In the genomic region with DNA sequence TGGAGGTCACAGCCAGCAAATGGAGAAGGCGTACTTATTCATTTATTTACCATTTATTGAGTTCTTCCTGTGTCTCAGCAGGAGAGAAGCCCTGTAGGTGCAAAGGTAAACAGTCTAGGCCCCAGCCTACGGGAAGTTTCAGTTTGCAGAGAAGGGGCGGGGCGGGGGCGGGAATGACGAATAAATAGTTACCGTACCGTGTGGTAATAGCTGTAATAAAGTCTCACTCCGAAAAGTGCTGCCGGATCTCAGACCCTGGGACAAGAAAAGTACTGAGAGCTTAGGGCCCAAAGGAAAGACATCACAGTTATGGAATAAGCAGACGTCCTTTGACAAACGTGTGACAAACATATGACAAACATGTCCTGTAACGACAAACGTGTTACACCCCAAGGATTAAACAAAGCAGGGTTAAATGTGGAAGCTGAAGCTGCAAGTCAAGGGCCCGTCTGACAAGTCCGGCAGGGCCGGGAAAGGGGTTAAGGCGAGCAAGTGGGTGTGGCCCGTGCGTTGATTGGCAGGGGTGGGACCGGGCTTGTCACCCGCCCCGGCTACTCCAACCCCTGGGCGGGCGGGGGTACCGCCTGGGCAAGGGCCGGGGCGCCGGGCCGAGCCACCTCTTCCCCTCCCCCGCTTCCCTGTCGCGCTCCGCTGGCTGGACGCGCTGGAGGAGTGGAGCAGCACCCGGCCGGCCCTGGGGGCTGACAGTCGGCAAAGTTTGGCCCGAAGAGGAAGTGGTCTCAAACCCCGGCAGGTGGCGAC, we compare ENCODE assay signal across 1 cellular context.
A peak's percentile ranks its signal among the peaks of the same experiment; 100 is the strongest.
TF ChIP-seq lines count a peak whose summit lies in the region.

A gene with protein sequence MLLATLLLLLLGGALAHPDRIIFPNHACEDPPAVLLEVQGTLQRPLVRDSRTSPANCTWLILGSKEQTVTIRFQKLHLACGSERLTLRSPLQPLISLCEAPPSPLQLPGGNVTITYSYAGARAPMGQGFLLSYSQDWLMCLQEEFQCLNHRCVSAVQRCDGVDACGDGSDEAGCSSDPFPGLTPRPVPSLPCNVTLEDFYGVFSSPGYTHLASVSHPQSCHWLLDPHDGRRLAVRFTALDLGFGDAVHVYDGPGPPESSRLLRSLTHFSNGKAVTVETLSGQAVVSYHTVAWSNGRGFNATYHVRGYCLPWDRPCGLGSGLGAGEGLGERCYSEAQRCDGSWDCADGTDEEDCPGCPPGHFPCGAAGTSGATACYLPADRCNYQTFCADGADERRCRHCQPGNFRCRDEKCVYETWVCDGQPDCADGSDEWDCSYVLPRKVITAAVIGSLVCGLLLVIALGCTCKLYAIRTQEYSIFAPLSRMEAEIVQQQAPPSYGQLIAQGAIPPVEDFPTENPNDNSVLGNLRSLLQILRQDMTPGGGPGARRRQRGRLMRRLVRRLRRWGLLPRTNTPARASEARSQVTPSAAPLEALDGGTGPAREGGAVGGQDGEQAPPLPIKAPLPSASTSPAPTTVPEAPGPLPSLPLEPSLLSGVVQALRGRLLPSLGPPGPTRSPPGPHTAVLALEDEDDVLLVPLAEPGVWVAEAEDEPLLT (plus strand): TSS at position 541 of the 762 bp plus-strand sequence. CDS start 564 bp downstream, outside the sequence.

TF ChIP-seq in HepG2, 621 proteins besides CTCF, POLR2A, EP300 and RAD21 (continued from another document and continues in another):
- TF ChIP-seq, protein P1, sequence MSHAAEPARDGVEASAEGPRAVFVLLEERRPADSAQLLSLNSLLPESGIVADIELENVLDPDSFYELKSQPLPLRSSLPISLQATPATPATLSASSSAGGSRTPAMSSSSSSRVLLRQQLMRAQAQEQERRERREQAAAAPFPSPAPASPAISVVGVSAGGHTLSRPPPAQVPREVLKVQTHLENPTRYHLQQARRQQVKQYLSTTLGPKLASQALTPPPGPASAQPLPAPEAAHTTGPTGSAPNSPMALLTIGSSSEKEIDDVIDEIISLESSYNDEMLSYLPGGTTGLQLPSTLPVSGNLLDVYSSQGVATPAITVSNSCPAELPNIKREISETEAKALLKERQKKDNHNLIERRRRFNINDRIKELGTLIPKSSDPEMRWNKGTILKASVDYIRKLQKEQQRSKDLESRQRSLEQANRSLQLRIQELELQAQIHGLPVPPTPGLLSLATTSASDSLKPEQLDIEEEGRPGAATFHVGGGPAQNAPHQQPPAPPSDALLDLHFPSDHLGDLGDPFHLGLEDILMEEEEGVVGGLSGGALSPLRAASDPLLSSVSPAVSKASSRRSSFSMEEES (CRISPR knock-in tag; IDR thresholded peaks at IDR 0.05), result 0 out of 2 replicates have a peak, but pooled peaks have one; percentile 63
- TF ChIP-seq, protein P2, sequence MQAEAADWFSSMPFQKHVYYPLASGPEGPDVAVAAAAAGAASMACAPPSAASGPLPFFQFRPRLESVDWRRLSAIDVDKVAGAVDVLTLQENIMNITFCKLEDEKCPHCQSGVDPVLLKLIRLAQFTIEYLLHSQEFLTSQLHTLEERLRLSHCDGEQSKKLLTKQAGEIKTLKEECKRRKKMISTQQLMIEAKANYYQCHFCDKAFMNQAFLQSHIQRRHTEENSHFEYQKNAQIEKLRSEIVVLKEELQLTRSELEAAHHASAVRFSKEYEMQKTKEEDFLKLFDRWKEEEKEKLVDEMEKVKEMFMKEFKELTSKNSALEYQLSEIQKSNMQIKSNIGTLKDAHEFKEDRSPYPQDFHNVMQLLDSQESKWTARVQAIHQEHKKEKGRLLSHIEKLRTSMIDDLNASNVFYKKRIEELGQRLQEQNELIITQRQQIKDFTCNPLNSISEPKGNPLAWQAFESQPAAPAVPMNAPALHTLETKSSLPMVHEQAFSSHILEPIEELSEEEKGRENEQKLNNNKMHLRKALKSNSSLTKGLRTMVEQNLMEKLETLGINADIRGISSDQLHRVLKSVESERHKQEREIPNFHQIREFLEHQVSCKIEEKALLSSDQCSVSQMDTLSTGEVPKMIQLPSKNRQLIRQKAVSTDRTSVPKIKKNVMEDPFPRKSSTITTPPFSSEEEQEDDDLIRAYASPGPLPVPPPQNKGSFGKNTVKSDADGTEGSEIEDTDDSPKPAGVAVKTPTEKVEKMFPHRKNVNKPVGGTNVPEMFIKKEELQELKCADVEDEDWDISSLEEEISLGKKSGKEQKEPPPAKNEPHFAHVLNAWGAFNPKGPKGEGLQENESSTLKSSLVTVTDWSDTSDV (CRISPR knock-in tag; IDR thresholded peaks at IDR 0.05), result no peak
- TF ChIP-seq ARHGAP35 (CRISPR knock-in tag; IDR thresholded peaks at IDR 0.05; ENCODE audit: borderline replicate concordance) (peak; percentile 91), FOXC1 (CRISPR knock-in tag; IDR thresholded peaks at IDR 0.05; ENCODE audit: borderline replicate concordance) (peak; percentile 91; the same call in 1 of the 2 replicates), ZKSCAN8 (CRISPR knock-in tag; IDR thresholded peaks at IDR 0.05; ENCODE audit: borderline replicate concordance) (peak; percentile 62; the same call in 1 of the 2 replicates), KDM4B (CRISPR knock-in tag; IDR thresholded peaks at IDR 0.05) (peak; percentile 68), SETDB1 (CRISPR knock-in tag; IDR thresholded peaks at IDR 0.05; ENCODE audit: borderline replicate concordance) (peak; percentile 86; the same call in 1 of the 2 replicates), XBP1 (CRISPR knock-in tag; IDR thresholded peaks at IDR 0.05) (no peak), KLF6 (CRISPR knock-in tag; IDR thresholded peaks at IDR 0.05) (peak; percentile 91), ZNF570 (CRISPR knock-in tag; IDR thresholded peaks at IDR 0.05; ENCODE audit: borderline replicate concordance) (0 out of 2 replicates have a peak, but pooled peaks have one; percentile 91), EEA1 (CRISPR knock-in tag; IDR thresholded peaks at IDR 0.05; ENCODE audit: borderline replicate concordance) (peak; percentile 98), NR2C2 (CRISPR knock-in tag; IDR thresholded peaks at IDR 0.05; ENCODE audit: borderline replicate concordance) (peak; percentile 80), ZNF850 (CRISPR knock-in tag; conservative IDR thresholded peaks at IDR 0.05) (peak; percentile 98), KAT2B (IDR thresholded peaks at IDR 0.05; ENCODE audit: borderline replicate concordance, low read depth, low read length) (no peak; the same call in 1 of the 2 replicates), DPF2 (CRISPR knock-in tag; IDR thresholded peaks at IDR 0.05; ENCODE audit: borderline replicate concordance, low read depth) (peak; percentile 76), ZBTB1 (CRISPR knock-in tag; IDR thresholded peaks at IDR 0.05; ENCODE audit: borderline replicate concordance) (no peak), ATF1 (CRISPR knock-in tag; IDR thresholded peaks at IDR 0.05) (no peak), ELF3 (CRISPR knock-in tag; IDR thresholded peaks at IDR 0.05) (peak; percentile 94), ZZZ3 (CRISPR knock-in tag; IDR thresholded peaks at IDR 0.05; ENCODE audit: borderline replicate concordance) (peak; percentile 87; the same call in 1 of the 2 replicates), PTBP1 (IDR thresholded peaks at IDR 0.05; ENCODE audit: low read depth, low read length, poor library complexity, severe bottlenecking) (no peak), ATAD3A (CRISPR knock-in tag; IDR thresholded peaks at IDR 0.05) (peak; percentile 69; the same call in 1 of the 2 replicates), JDP2 (CRISPR knock-in tag; IDR thresholded peaks at IDR 0.05; ENCODE audit: borderline replicate concordance) (no peak), GPN1 (CRISPR knock-in tag; IDR thresholded peaks at IDR 0.05; ENCODE audit: borderline replicate concordance) (peak; percentile 68; the same call in 1 of the 2 replicates)
- TF ChIP-seq, protein P3, sequence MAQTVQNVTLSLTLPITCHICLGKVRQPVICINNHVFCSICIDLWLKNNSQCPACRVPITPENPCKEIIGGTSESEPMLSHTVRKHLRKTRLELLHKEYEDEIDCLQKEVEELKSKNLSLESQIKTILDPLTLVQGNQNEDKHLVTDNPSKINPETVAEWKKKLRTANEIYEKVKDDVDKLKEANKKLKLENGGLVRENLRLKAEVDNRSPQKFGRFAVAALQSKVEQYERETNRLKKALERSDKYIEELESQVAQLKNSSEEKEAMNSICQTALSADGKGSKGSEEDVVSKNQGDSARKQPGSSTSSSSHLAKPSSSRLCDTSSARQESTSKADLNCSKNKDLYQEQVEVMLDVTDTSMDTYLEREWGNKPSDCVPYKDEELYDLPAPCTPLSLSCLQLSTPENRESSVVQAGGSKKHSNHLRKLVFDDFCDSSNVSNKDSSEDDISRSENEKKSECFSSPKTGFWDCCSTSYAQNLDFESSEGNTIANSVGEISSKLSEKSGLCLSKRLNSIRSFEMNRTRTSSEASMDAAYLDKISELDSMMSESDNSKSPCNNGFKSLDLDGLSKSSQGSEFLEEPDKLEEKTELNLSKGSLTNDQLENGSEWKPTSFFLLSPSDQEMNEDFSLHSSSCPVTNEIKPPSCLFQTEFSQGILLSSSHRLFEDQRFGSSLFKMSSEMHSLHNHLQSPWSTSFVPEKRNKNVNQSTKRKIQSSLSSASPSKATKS (CRISPR knock-in tag; IDR thresholded peaks at IDR 0.05), result no peak
- TF ChIP-seq, protein P4, sequence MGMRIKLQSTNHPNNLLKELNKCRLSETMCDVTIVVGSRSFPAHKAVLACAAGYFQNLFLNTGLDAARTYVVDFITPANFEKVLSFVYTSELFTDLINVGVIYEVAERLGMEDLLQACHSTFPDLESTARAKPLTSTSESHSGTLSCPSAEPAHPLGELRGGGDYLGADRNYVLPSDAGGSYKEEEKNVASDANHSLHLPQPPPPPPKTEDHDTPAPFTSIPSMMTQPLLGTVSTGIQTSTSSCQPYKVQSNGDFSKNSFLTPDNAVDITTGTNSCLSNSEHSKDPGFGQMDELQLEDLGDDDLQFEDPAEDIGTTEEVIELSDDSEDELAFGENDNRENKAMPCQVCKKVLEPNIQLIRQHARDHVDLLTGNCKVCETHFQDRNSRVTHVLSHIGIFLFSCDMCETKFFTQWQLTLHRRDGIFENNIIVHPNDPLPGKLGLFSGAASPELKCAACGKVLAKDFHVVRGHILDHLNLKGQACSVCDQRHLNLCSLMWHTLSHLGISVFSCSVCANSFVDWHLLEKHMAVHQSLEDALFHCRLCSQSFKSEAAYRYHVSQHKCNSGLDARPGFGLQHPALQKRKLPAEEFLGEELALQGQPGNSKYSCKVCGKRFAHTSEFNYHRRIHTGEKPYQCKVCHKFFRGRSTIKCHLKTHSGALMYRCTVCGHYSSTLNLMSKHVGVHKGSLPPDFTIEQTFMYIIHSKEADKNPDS (CRISPR knock-in tag; IDR thresholded peaks at IDR 0.05), result peak; percentile 64
- TF ChIP-seq, protein P5, sequence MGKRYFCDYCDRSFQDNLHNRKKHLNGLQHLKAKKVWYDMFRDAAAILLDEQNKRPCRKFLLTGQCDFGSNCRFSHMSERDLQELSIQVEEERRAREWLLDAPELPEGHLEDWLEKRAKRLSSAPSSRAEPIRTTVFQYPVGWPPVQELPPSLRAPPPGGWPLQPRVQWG (CRISPR knock-in tag; IDR thresholded peaks at IDR 0.05; ENCODE audit: borderline replicate concordance, low read depth), result no peak
- TF ChIP-seq, protein P6, sequence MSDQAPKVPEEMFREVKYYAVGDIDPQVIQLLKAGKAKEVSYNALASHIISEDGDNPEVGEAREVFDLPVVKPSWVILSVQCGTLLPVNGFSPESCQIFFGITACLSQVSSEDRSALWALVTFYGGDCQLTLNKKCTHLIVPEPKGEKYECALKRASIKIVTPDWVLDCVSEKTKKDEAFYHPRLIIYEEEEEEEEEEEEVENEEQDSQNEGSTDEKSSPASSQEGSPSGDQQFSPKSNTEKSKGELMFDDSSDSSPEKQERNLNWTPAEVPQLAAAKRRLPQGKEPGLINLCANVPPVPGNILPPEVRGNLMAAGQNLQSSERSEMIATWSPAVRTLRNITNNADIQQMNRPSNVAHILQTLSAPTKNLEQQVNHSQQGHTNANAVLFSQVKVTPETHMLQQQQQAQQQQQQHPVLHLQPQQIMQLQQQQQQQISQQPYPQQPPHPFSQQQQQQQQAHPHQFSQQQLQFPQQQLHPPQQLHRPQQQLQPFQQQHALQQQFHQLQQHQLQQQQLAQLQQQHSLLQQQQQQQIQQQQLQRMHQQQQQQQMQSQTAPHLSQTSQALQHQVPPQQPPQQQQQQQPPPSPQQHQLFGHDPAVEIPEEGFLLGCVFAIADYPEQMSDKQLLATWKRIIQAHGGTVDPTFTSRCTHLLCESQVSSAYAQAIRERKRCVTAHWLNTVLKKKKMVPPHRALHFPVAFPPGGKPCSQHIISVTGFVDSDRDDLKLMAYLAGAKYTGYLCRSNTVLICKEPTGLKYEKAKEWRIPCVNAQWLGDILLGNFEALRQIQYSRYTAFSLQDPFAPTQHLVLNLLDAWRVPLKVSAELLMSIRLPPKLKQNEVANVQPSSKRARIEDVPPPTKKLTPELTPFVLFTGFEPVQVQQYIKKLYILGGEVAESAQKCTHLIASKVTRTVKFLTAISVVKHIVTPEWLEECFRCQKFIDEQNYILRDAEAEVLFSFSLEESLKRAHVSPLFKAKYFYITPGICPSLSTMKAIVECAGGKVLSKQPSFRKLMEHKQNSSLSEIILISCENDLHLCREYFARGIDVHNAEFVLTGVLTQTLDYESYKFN (CRISPR knock-in tag; conservative IDR thresholded peaks at IDR 0.05), result peak; percentile 90
- TF ChIP-seq, protein P7, sequence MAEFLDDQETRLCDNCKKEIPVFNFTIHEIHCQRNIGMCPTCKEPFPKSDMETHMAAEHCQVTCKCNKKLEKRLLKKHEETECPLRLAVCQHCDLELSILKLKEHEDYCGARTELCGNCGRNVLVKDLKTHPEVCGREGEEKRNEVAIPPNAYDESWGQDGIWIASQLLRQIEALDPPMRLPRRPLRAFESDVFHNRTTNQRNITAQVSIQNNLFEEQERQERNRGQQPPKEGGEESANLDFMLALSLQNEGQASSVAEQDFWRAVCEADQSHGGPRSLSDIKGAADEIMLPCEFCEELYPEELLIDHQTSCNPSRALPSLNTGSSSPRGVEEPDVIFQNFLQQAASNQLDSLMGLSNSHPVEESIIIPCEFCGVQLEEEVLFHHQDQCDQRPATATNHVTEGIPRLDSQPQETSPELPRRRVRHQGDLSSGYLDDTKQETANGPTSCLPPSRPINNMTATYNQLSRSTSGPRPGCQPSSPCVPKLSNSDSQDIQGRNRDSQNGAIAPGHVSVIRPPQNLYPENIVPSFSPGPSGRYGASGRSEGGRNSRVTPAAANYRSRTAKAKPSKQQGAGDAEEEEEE (CRISPR knock-in tag; IDR thresholded peaks at IDR 0.05; ENCODE audit: borderline replicate concordance), result peak; percentile 88; the same call in 1 of the 2 replicates
- TF ChIP-seq, protein P8, sequence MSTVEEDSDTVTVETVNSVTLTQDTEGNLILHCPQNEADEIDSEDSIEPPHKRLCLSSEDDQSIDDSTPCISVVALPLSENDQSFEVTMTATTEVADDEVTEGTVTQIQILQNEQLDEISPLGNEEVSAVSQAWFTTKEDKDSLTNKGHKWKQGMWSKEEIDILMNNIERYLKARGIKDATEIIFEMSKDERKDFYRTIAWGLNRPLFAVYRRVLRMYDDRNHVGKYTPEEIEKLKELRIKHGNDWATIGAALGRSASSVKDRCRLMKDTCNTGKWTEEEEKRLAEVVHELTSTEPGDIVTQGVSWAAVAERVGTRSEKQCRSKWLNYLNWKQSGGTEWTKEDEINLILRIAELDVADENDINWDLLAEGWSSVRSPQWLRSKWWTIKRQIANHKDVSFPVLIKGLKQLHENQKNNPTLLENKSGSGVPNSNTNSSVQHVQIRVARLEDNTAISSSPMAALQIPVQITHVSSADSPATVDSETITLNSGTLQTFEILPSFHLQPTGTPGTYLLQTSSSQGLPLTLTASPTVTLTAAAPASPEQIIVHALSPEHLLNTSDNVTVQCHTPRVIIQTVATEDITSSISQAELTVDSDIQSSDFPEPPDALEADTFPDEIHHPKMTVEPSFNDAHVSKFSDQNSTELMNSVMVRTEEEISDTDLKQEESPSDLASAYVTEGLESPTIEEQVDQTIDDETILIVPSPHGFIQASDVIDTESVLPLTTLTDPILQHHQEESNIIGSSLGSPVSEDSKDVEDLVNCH (CRISPR knock-in tag; IDR thresholded peaks at IDR 0.05), result peak; percentile 91; the same call in 1 of the 2 replicates
- TF ChIP-seq, protein P9, sequence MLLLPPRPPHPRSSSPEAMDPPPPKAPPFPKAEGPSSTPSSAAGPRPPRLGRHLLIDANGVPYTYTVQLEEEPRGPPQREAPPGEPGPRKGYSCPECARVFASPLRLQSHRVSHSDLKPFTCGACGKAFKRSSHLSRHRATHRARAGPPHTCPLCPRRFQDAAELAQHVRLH (CRISPR knock-in tag; IDR thresholded peaks at IDR 0.05; ENCODE audit: borderline replicate concordance, low read depth), result no peak; the same call in 1 of the 2 replicates
